28 cellular contexts compared by ENCODE assay signal in the genomic region with DNA sequence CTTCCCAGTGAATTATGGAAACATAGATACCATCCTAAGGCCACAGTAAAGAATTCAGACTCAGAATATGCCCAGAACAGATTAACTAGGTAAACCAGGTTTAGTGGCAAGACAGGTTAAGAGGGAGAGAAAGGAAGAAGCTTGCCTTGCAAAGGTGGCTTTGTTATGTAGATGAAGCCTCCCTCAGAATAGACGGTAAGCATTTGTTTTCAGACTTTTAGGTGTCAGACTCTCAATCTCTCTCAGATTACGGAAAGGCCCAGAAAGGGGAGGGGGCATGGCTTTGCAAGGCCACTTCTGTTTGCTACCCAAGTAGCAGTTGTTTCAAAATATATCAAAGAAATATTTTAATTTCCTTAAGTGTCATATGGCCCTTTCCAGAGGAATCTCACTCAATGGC.
"Had no signal": no experiment of that assay in that cellular context is flagged by ENCODE, and none has a peak within 500 bp of the region (broad histone marks: within the 10 kb centered on the region; RNA-seq: fewer than 3 reads in every experiment).

No MANE protein-coding gene starts in this region.

- H3K4me3 Mint-ChIP-seq: activated CD4-positive, alpha-beta T cell treated with anti-CD3 and anti-CD28 coated beads for 36 hours; activated CD8-positive, alpha-beta T cell treated with anti-CD3 and anti-CD28 coated beads for 36 hours; activated naive CD4-positive, alpha-beta T cell treated with anti-CD3 and anti-CD28 coated beads, Interleukin-2, amount 50 U/mL, for 24 hours; activated T-cell treated with anti-CD3 and anti-CD28 coated beads, Interleukin-2, amount 50 U/mL, for 72 hours had no signal

- DNase-seq: activated CD4-positive, alpha-beta T cell treated with anti-CD3 and anti-CD28 coated beads for 36 hours; activated CD4-positive, alpha-beta T cell treated with anti-CD3 and anti-CD28 coated beads, Interleukin-2, amount 50 U/mL, for 1 hour; activated CD8-positive, alpha-beta memory T cell treated with anti-CD3 and anti-CD28 coated beads, Interleukin-2, amount 50 U/mL, for 4 hours; activated CD8-positive, alpha-beta T cell treated with anti-CD3 and anti-CD28 coated beads for 36 hours; activated gamma-delta T cell treated with Interleukin-2 at 50 U/mL for 16 hours; activated T-cell treated with anti-CD3 and anti-CD28 coated beads, Interleukin-2, amount 50 U/mL, for 72 hours; aorta; caudate nucleus; MG63; MV-4-11; NCI-H1092 treated with DMSO at 0.1 percent for 48 hours; NCI-H1417 treated with DMSO at 0.1 percent for 48 hours; NCI-H1694; NCI-H2029 treated with DMSO at 0.1 percent for 48 hours; NCI-H345; NCI-H510A; NCI-H526 treated with DMSO at 0.1 percent for 48 hours; NCI-H82; OCI-M1; RPMI8226; T-helper 1 cell had no signal

- H3K27me3 ChIP-seq: breast epithelium, MG63 had no signal

- H3K9me3 ChIP-seq: breast epithelium, MG63 had no signal

- H3K4me1 ChIP-seq: breast epithelium had no signal

- ATAC-seq: activated CD4-positive, alpha-beta T cell treated with anti-CD3 and anti-CD28 coated beads for 36 hours; activated CD8-positive, alpha-beta T cell treated with anti-CD3 and anti-CD28 coated beads for 36 hours; activated T-cell treated with anti-CD3 and anti-CD28 coated beads, Interleukin-2, amount 50 U/mL, for 72 hours; Panc1; Right ventricle myocardium inferior had no signal

- H3K9me3 Mint-ChIP-seq: activated T-helper 2 cell treated with anti-CD3 and anti-CD28 coated beads, Interferon-gamma antibody, Interleukin-2, Interleukin-4, amounts not matched to agents 10 μg/mL and 5 μg/mL and 100 μg/mL, durations not matched to agents 14 hours and 24 hours and 36 hours had no signal

- H3K36me3 ChIP-seq: breast epithelium, MG63 had no signal

- H3K4me3 ChIP-seq: breast epithelium, MG63, SK-N-MC had no signal

- H3K27ac ChIP-seq: breast epithelium, SK-N-MC, VCaP had no signal

- H3K4me1 Mint-ChIP-seq: activated CD4-positive, alpha-beta T cell treated with anti-CD3 and anti-CD28 coated beads for 36 hours; activated naive CD4-positive, alpha-beta T cell treated with anti-CD3 and anti-CD28 coated beads, Interleukin-2, amount 50 U/mL, for 24 hours had no signal

- H3K36me3 Mint-ChIP-seq: activated naive CD4-positive, alpha-beta T cell treated with anti-CD3 and anti-CD28 coated beads, Interleukin-2, amount 50 U/mL, for 24 hours had no signal

- H3K27me3 Mint-ChIP-seq: activated CD4-positive, alpha-beta T cell treated with anti-CD3 and anti-CD28 coated beads for 36 hours; activated CD8-positive, alpha-beta T cell treated with anti-CD3 and anti-CD28 coated beads for 36 hours; activated naive CD4-positive, alpha-beta T cell treated with anti-CD3 and anti-CD28 coated beads, Interleukin-2, amount 50 U/mL, for 24 hours had no signal

- H3K27ac Mint-ChIP-seq: activated CD4-positive, alpha-beta T cell treated with anti-CD3 and anti-CD28 coated beads for 36 hours; activated CD8-positive, alpha-beta T cell treated with anti-CD3 and anti-CD28 coated beads for 36 hours; activated naive CD4-positive, alpha-beta T cell treated with anti-CD3 and anti-CD28 coated beads, Interleukin-2, amount 50 U/mL, for 24 hours; activated T-cell treated with anti-CD3 and anti-CD28 coated beads, Interleukin-2, amount 50 U/mL, for 72 hours; activated T-helper 2 cell treated with anti-CD3 and anti-CD28 coated beads, Interferon-gamma antibody, Interleukin-2, Interleukin-4, amounts not matched to agents 10 μg/mL and 5 μg/mL and 100 μg/mL, durations not matched to agents 14 hours and 24 hours and 36 hours had no signal
